In the genomic region with DNA sequence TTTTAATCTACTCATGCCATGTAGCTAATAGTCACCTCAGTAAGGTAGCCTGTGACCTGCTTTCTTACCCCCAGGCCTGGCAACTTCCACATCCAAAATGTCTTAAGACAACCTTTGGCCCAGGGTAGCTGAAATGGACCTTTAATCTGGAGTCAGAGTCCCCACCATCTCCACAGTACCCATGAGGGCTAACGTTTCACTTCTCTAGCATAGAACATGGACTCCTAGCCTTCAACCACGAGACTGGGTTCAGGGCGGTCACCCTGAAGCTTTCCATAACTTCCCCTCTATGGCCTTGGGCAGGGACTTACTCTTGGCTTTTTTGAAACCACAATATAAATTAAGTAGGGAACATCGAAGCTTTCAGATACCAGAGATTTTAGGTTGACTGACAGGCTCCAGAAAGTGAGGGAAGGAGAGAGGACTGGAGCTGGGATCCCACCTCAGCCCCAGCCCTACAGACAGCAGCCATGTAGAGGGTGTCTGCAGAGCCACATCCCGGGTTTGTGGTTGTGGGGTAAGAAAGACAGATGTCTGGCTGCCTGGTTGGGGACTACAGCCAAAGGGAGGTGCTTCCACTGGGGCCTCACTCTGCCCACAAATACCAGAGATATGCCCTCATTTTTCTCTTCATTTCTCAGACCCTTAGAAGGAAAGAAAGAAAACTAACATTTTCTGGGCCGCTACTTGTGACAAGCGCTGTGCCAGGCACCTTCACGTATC, we compare ENCODE assay signal across 9 cellular contexts. TPM values are rescaled to one million over a fixed set of nuclear protein-coding genes. Genes with fewer than 3 reads are reported as not detected.
DNase-seq lines count a peak whose midpoint lies in the region; ATAC-seq and TF ChIP-seq lines count a peak whose summit lies in the region.
"Had no signal": no experiment of that assay in that cellular context is flagged by ENCODE, and none has a peak within 500 bp of the region (broad histone marks: within the 10 kb centered on the region; RNA-seq: fewer than 3 reads in every experiment).

No MANE protein-coding gene starts in this region.

- H3K9me3 ChIP-seq in left lung (no peaks in the 10 kb centered on the region), tibial artery (no peaks in the 10 kb centered on the region)

- intact Hi-C loops in left lung (cut with DNase I): no loop called here
- intact Hi-C loops in tibial artery (cut with DNase I; ENCODE audit: low total_unique reads): no loop called here
- intact Hi-C loops in head of caudate nucleus (cut with DNase I): no loop called here

- peaks cover 34 to 75% of the 10 kb centered on the region in 2 donors for H3K4me1 ChIP-seq in left lung
- H3K4me1 ChIP-seq in tibial artery: peaks cover 0 to 75% (median 59%) of the 10 kb centered on the region in 4 donors

- peak overlapping the region; percentile 93 to 96 for H3K4me3 ChIP-seq in left lung
- peak overlapping the region; percentile 72 to 99 for H3K4me3 ChIP-seq in tibial artery

- H3K27me3 ChIP-seq in left lung (no peaks in the 10 kb centered on the region), tibial artery (no peaks in the 10 kb centered on the region)

- ATAC-seq in left lung: no peak

- DNase-seq in activated gamma-delta T cell treated with Interleukin-2 at 50 U/mL for 16 hours: peak; percentile 43
- no peak for DNase-seq in activated gamma-delta T cell (lab: John Stamatoyannopoulos, UW)
- DNase-seq in activated effector memory CD4-positive, alpha-beta T cell treated with anti-CD3 and anti-CD28 coated beads, Interleukin-2, amount 50 U/mL, for 16 hours: peak; percentile 67
- no peak for DNase-seq in left lung
- DNase-seq in tibial artery: peak in 1 of 2 donors; percentile 35
- DNase-seq in SIG-M5 treated with dmso at 0.1 percent for 504 hours (lab: John Stamatoyannopoulos, UW; ENCODE audit: unreplicated experiment): no peak
- DNase-seq in COLO829 (ENCODE audit: low spot score): no peak
- no peak for DNase-seq in head of caudate nucleus
- DNase-seq: effector CD8-positive, alpha-beta T cell had no signal

- no peak for TF ChIP-seq CTCF in left lung (IDR thresholded peaks at IDR 0.05)
- TF ChIP-seq CTCF in tibial artery (IDR thresholded peaks at IDR 0.05): no peak

- peak overlapping the region; percentile 77 to 88 for H3K27ac ChIP-seq in left lung
- H3K27ac ChIP-seq in tibial artery: peak overlapping the region; percentile 84 to 92

- peaks cover 0 to 24% of the 10 kb centered on the region in 2 donors for H3K36me3 ChIP-seq in left lung
- peaks cover 0 to 8% (median 8%) of the 10 kb centered on the region in 3 donors for H3K36me3 ChIP-seq in tibial artery

RNA-seq across cellular contexts. Expression of gene TBC1D10A, which starts 2.6 kb away (rescaled TPM):
- total RNA-seq in left lung: 10 to 100 TPM; 21.7 to 25.4 TPM

RNA-seq across cellular contexts. Expression of gene SF3A1, which starts 32.5 kb away (rescaled TPM):
- total RNA-seq in left lung: 100 to 1,000 TPM; 133 to 146 TPM

RNA-seq across cellular contexts. Expression of gene CCDC157, which starts 32.6 kb away (rescaled TPM):
- 1 to 10 TPM; 2.8 to 3.9 TPM for total RNA-seq in left lung

RNA-seq across cellular contexts. Expression of gene CASTOR1, which starts 34.9 kb away (rescaled TPM):
- 10 to 100 TPM; 12.4 to 12.8 TPM for total RNA-seq in left lung

RNA-seq across cellular contexts. Expression of gene OSM, which starts 57.5 kb away (rescaled TPM):
- total RNA-seq in left lung: 1 to 10 TPM; 4.8 to 6.3 TPM

Comparison
In these comparisons a context has a peak if more than half of its experiments do, and no peak if none do; other contexts are left out.
1. DNase-seq: peak in activated gamma-delta T cell treated with Interleukin-2 at 50 U/mL for 16 hours (single experiment) and activated effector memory CD4-positive, alpha-beta T cell treated with anti-CD3 and anti-CD28 coated beads, Interleukin-2, amount 50 U/mL, for 16 hours (single experiment); none in activated gamma-delta T cell (single experiment), left lung (0 of 2), SIG-M5 treated with dmso at 0.1 percent for 504 hours (single experiment), COLO829 (single experiment) and head of caudate nucleus (0 of 42).